In the genomic region with DNA sequence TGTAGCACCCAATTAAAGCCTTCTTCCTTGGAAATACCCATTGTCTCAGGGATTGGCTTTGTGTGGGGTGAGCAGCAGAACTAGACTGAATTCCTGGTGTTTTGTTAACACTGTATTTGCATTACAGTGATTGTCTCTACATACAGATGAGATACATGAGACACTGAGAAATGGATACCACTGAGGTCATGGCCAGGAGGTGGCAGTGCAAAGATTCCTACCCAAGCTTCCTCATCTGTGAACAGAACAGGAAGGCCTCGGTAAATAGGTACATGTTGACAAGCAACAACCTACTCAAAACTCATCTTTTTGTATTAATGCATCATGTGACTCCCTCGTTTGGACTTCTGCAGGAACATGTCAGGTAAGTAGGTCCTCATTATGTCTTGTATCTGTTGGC, we compare ENCODE assay signal across 13 cellular contexts.
"Had no signal": no experiment of that assay in that cellular context is flagged by ENCODE, and none has a peak within 500 bp of the region (broad histone marks: within the 10 kb centered on the region; RNA-seq: fewer than 3 reads in every experiment).

No MANE protein-coding gene starts in this region.

- DNase-seq: activated CD4-positive, alpha-beta T cell treated with anti-CD3 and anti-CD28 coated beads, Interleukin-2, amount 50 U/mL, for 4 hours; activated CD4-positive, CD25-positive, alpha-beta regulatory T cell; activated T-cell treated with anti-CD3 and anti-CD28 coated beads, Interleukin-2, amount 50 U/mL, for 1 hour; gastrocnemius medialis; kidney; left ventricle myocardium inferior; mesenchymal stem cell; nephron progenitor cell; ovary; stimulated activated CD4-positive, alpha-beta T cell treated with anti-CD3 and anti-CD28 coated beads, Interleukin-4, amount 100 ng/mL, for 1 hour; stimulated activated CD8-positive, alpha-beta memory T cell treated with anti-CD3 and anti-CD28 coated beads, Interleukin-4, amount 100 ng/mL, for 48 hours; thyroid gland; uterus had no signal

- H3K4me3 ChIP-seq: gastrocnemius medialis, left ventricle myocardium inferior, ovary, thyroid gland, uterus had no signal

- ATAC-seq: gastrocnemius medialis had no signal

- H3K4me1 ChIP-seq: gastrocnemius medialis, left ventricle myocardium inferior, uterus had no signal

- H3K27ac ChIP-seq: gastrocnemius medialis, left ventricle myocardium inferior, ovary, thyroid gland, uterus had no signal

- H3K9me3 ChIP-seq: gastrocnemius medialis, thyroid gland, uterus had no signal

- H3K27me3 ChIP-seq: gastrocnemius medialis, ovary, thyroid gland, uterus had no signal

- H3K36me3 ChIP-seq: gastrocnemius medialis, left ventricle myocardium inferior, ovary, thyroid gland, uterus had no signal
